Comparison of ENCODE assay signal across 1 cellular context in the genomic region with DNA sequence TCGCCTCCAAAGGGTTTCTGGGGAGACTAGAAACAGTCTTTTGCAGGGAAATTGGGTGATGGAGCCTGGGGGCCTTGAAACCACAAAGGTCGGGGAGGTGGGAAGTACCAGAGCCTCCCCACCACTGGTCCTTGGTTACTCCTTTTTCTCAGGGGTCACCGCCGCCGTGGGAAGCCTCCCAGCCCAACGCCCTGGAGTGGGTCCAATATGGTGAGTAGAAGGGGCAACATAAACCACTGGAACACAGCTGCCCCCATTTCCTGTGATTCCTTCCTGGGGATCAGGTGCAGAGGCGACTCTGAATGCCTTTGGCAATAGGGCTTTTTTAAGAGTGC.
TF ChIP-seq lines count a peak whose summit lies in the region.

No MANE protein-coding gene starts in this region.

TF ChIP-seq in K562, 482 proteins besides CTCF, POLR2A, EP300 and RAD21:
- peak; percentile 88 for TF ChIP-seq MIER1 (IDR thresholded peaks at IDR 0.05; ENCODE audit: low read depth)
- TF ChIP-seq DMBX1 (CRISPR knock-in tag; IDR thresholded peaks at IDR 0.05; ENCODE audit: borderline replicate concordance): no peak
- TF ChIP-seq SREBF2 (CRISPR knock-in tag; IDR thresholded peaks at IDR 0.05): no peak
- TF ChIP-seq PTBP1 (IDR thresholded peaks at IDR 0.05; ENCODE audit: low read depth, low read length): peak; percentile 70; the same call in 1 of the 2 replicates
- TF ChIP-seq ZNF431 (CRISPR knock-in tag; IDR thresholded peaks at IDR 0.05): no peak
